1 cellular context compared by ENCODE assay signal in genomic region chr3:196942226-196942914, GRCh38.
TF ChIP-seq lines count a peak whose summit lies in the region.

Gene NCBP2, minus strand, starts transcription at chr3:196942528. Its CDS starts 25 bp downstream, at chr3:196942503.

TF ChIP-seq in HepG2, 621 proteins besides CTCF, POLR2A, EP300 and RAD21 (continued from another document and continues in another):
- TF ChIP-seq, protein P1, sequence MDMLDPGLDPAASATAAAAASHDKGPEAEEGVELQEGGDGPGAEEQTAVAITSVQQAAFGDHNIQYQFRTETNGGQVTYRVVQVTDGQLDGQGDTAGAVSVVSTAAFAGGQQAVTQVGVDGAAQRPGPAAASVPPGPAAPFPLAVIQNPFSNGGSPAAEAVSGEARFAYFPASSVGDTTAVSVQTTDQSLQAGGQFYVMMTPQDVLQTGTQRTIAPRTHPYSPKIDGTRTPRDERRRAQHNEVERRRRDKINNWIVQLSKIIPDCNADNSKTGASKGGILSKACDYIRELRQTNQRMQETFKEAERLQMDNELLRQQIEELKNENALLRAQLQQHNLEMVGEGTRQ (IDR thresholded peaks at IDR 0.05; ENCODE audit: low read depth, low read length): no peak
- TF ChIP-seq, protein P1 (CRISPR knock-in tag; IDR thresholded peaks at IDR 0.05; ENCODE audit: borderline replicate concordance): no peak; the same call in 1 of the 2 replicates
- TF ChIP-seq HMG20A (CRISPR knock-in tag; IDR thresholded peaks at IDR 0.05; ENCODE audit: borderline replicate concordance): peak; percentile 49; the same call in 1 of the 2 replicates
- TF ChIP-seq KDM3A (CRISPR knock-in tag; IDR thresholded peaks at IDR 0.05; ENCODE audit: low read depth): peak; percentile 86; the same call in 1 of the 2 replicates
- no peak for TF ChIP-seq ZNF383 (CRISPR knock-in tag; IDR thresholded peaks at IDR 0.05; ENCODE audit: borderline replicate concordance)
- peak; percentile 89; the same call in 1 of the 2 replicates for TF ChIP-seq ZNF709 (CRISPR knock-in tag; IDR thresholded peaks at IDR 0.05)
- no peak for TF ChIP-seq ZNF282 (IDR thresholded peaks at IDR 0.05; ENCODE audit: partially characterized antibody)
- peak; percentile 83 for TF ChIP-seq E2F1 (CRISPR knock-in tag; IDR thresholded peaks at IDR 0.05)
- TF ChIP-seq SAP130 (CRISPR knock-in tag; IDR thresholded peaks at IDR 0.05; ENCODE audit: low read depth): peak; percentile 99
- TF ChIP-seq, protein P2, sequence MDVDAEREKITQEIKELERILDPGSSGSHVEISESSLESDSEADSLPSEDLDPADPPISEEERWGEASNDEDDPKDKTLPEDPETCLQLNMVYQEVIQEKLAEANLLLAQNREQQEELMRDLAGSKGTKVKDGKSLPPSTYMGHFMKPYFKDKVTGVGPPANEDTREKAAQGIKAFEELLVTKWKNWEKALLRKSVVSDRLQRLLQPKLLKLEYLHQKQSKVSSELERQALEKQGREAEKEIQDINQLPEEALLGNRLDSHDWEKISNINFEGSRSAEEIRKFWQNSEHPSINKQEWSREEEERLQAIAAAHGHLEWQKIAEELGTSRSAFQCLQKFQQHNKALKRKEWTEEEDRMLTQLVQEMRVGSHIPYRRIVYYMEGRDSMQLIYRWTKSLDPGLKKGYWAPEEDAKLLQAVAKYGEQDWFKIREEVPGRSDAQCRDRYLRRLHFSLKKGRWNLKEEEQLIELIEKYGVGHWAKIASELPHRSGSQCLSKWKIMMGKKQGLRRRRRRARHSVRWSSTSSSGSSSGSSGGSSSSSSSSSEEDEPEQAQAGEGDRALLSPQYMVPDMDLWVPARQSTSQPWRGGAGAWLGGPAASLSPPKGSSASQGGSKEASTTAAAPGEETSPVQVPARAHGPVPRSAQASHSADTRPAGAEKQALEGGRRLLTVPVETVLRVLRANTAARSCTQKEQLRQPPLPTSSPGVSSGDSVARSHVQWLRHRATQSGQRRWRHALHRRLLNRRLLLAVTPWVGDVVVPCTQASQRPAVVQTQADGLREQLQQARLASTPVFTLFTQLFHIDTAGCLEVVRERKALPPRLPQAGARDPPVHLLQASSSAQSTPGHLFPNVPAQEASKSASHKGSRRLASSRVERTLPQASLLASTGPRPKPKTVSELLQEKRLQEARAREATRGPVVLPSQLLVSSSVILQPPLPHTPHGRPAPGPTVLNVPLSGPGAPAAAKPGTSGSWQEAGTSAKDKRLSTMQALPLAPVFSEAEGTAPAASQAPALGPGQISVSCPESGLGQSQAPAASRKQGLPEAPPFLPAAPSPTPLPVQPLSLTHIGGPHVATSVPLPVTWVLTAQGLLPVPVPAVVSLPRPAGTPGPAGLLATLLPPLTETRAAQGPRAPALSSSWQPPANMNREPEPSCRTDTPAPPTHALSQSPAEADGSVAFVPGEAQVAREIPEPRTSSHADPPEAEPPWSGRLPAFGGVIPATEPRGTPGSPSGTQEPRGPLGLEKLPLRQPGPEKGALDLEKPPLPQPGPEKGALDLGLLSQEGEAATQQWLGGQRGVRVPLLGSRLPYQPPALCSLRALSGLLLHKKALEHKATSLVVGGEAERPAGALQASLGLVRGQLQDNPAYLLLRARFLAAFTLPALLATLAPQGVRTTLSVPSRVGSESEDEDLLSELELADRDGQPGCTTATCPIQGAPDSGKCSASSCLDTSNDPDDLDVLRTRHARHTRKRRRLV (CRISPR knock-in tag; IDR thresholded peaks at IDR 0.05): peak; percentile 65; the same call in 1 of the 2 replicates
- TF ChIP-seq NFIC (IDR thresholded peaks at IDR 0.05; ENCODE audit: low read length): no peak
- no peak; the same call in 1 of the 2 replicates for TF ChIP-seq ZNF362 (CRISPR knock-in tag; IDR thresholded peaks at IDR 0.05; ENCODE audit: borderline replicate concordance)
- no peak for TF ChIP-seq PAF1 (CRISPR knock-in tag; IDR thresholded peaks at IDR 0.05)
- TF ChIP-seq ZBTB8A (CRISPR knock-in tag; IDR thresholded peaks at IDR 0.05; ENCODE audit: borderline replicate concordance, low read depth): no peak; the same call in 1 of the 2 replicates
- peak; percentile 53 for TF ChIP-seq SRY (CRISPR knock-in tag; IDR thresholded peaks at IDR 0.05)
- no peak for TF ChIP-seq HNF1A (IDR thresholded peaks at IDR 0.05; ENCODE audit: low read depth)
- TF ChIP-seq HNF1A (CRISPR knock-in tag; IDR thresholded peaks at IDR 0.05; ENCODE audit: borderline replicate concordance): peak; percentile 40; the same call in 1 of the 2 replicates
- TF ChIP-seq ZFP36 (IDR thresholded peaks at IDR 0.05; ENCODE audit: borderline replicate concordance, low read depth, low read length, partially characterized antibody): no peak
- TF ChIP-seq ZNF235 (CRISPR knock-in tag; IDR thresholded peaks at IDR 0.05; ENCODE audit: borderline replicate concordance): peak; percentile 87; the same call in 1 of the 2 replicates
- TF ChIP-seq ZNF549 (CRISPR knock-in tag; IDR thresholded peaks at IDR 0.05): no peak
- no peak for TF ChIP-seq RCOR2 (CRISPR knock-in tag; IDR thresholded peaks at IDR 0.05)
- no peak for TF ChIP-seq RBAK (CRISPR knock-in tag; IDR thresholded peaks at IDR 0.05)
- peak; percentile 92; the same call in 1 of the 2 replicates for TF ChIP-seq YEATS2 (CRISPR knock-in tag; IDR thresholded peaks at IDR 0.05; ENCODE audit: borderline replicate concordance)
- peak; percentile 87; the same call in 1 of the 2 replicates for TF ChIP-seq ATF5 (CRISPR knock-in tag; IDR thresholded peaks at IDR 0.05; ENCODE audit: low read depth)
- TF ChIP-seq ZNF724P (CRISPR knock-in tag; IDR thresholded peaks at IDR 0.05; ENCODE audit: borderline replicate concordance): peak; percentile 76; the same call in 1 of the 2 replicates
- no peak; the same call in 1 of the 2 replicates for TF ChIP-seq ZNF737 (CRISPR knock-in tag; IDR thresholded peaks at IDR 0.05; ENCODE audit: borderline replicate concordance)
- peak; percentile 93; the same call in 1 of the 2 replicates for TF ChIP-seq ARID2 (CRISPR knock-in tag; IDR thresholded peaks at IDR 0.05; ENCODE audit: borderline replicate concordance)
- TF ChIP-seq ZNF138 (CRISPR knock-in tag; IDR thresholded peaks at IDR 0.05; ENCODE audit: low read depth): 0 out of 2 replicates have a peak, but pooled peaks have one; percentile 80
- TF ChIP-seq HDAC1 (CRISPR knock-in tag; IDR thresholded peaks at IDR 0.05): peak; percentile 98
- TF ChIP-seq PHB2 (IDR thresholded peaks at IDR 0.05; ENCODE audit: partially characterized antibody): no peak
- no peak for TF ChIP-seq ZNF292 (CRISPR knock-in tag; IDR thresholded peaks at IDR 0.05; ENCODE audit: borderline replicate concordance, low read depth)
- peak; percentile 100 for TF ChIP-seq ELF3 (CRISPR knock-in tag; IDR thresholded peaks at IDR 0.05)
- no peak for TF ChIP-seq DBP (CRISPR knock-in tag; IDR thresholded peaks at IDR 0.05; ENCODE audit: not compliant biosample characterization)
